ENCODE assay signal across 7 cellular contexts in genomic region chr19:611506-611869, GRCh38. TPM values are rescaled to one million over a fixed set of nuclear protein-coding genes. Genes with fewer than 3 reads are reported as not detected.
DNase-seq lines count a peak whose midpoint lies in the region; ATAC-seq and FAIRE-seq lines count a peak whose summit lies in the region.

No MANE protein-coding gene starts in this region.

- FAIRE-seq in HTR-8/SVneo (lab: Jason Lieb, UNC), result no peak

- DNase-seq in LHCN-M2 (ENCODE audit: low read depth), result peak; percentile 98
- DNase-seq in activated T-cell treated with anti-CD3 and anti-CD28 coated beads for 48 hours (ENCODE audit: low read depth), result peak; percentile 68
- DNase-seq in hepatic stellate cell (ENCODE audit: low spot score), result peak; percentile 98
- peak; percentile 10 for DNase-seq in superior temporal gyrus (ENCODE audit: extremely low spot score)
- no peak for DNase-seq in sciatic nerve (ENCODE audit: low spot score)
- DNase-seq in HTR-8/SVneo (ENCODE audit: insufficient read length, low spot score), result no peak
- no peak for DNase-seq in ecto neural progenitor cell (ENCODE audit: low spot score)

- ATAC-seq in sciatic nerve, result no peak

- intact Hi-C loops in sciatic nerve (cut with DNase I), result no loop called here

RNA-seq across cellular contexts. Expression of gene HCN2, which starts 21.8 kb away (rescaled TPM):
- 1.4 and 1.9 TPM in 2 replicates for total RNA-seq in LHCN-M2 (2014; rRNA removed)
- polyA plus RNA-seq in LHCN-M2 (2012), result 8.6 TPM
- 0.27 TPM for total RNA-seq in sciatic nerve

RNA-seq across cellular contexts. Expression of gene POLRMT, which starts 21.8 kb away (rescaled TPM):
- total RNA-seq in LHCN-M2 (2014; rRNA removed) (42.4 and 44.4 TPM in 2 replicates), sciatic nerve (36.1 TPM)
- 43.3 TPM for polyA plus RNA-seq in LHCN-M2 (2012)

RNA-seq across cellular contexts. Expression of gene FGF22, which starts 28.2 kb away (rescaled TPM):
- not detected in 2 replicates for total RNA-seq in LHCN-M2 (2014; rRNA removed)
- 0.16 TPM for polyA plus RNA-seq in LHCN-M2 (2012)
- total RNA-seq in sciatic nerve, result 3.2 TPM

RNA-seq across cellular contexts. Expression of gene BSG, which starts 39.1 kb away (rescaled TPM):
- total RNA-seq in LHCN-M2 (2014; rRNA removed) (746 and 758 TPM in 2 replicates), sciatic nerve (246 TPM)
- polyA plus RNA-seq in LHCN-M2 (2012), result 535 TPM

RNA-seq across cellular contexts. Expression of gene RNF126, which starts 51.5 kb away (rescaled TPM):
- 73.6 and 88.4 TPM in 2 replicates for total RNA-seq in LHCN-M2 (2014; rRNA removed)
- 50.6 TPM for polyA plus RNA-seq in LHCN-M2 (2012)
- 33.1 TPM for total RNA-seq in sciatic nerve

Comparison
In these comparisons a context has a peak if more than half of its experiments do, and no peak if none do; other contexts are left out.
1. DNase-seq: peak in LHCN-M2 (single experiment), activated T-cell treated with anti-CD3 and anti-CD28 coated beads for 48 hours (single experiment), hepatic stellate cell (single experiment) and superior temporal gyrus (single experiment); none in sciatic nerve (single experiment), HTR-8/SVneo (single experiment) and ecto neural progenitor cell (single experiment).